In the genomic region with DNA sequence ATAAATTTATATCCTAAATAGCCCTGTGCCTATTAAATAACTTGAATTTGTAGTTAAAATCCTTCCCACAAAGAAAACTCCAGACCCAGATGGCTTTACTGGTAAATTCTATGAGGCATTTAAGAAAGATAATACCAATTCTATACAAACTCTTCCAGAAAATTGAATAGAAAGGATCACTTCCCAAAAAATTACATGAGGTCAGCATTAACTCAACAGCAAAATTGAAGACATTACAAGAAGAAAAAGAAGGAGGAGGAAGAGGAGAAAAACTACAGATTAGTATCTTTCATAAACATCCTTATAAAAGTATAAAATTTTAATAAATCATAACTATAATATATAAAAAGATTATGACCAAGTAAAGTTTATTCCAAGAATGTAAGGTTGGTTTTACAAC, we compare ENCODE assay signal across 1 cellular context.
TF ChIP-seq lines count a peak whose summit lies in the region.

No MANE protein-coding gene starts in this region.

TF ChIP-seq in HepG2, 621 proteins besides CTCF, POLR2A, EP300 and RAD21 (continued from another document):
- TF ChIP-seq, protein P1, sequence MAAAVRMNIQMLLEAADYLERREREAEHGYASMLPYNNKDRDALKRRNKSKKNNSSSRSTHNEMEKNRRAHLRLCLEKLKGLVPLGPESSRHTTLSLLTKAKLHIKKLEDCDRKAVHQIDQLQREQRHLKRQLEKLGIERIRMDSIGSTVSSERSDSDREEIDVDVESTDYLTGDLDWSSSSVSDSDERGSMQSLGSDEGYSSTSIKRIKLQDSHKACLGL (CRISPR knock-in tag; IDR thresholded peaks at IDR 0.05), result no peak
- TF ChIP-seq, protein P2, sequence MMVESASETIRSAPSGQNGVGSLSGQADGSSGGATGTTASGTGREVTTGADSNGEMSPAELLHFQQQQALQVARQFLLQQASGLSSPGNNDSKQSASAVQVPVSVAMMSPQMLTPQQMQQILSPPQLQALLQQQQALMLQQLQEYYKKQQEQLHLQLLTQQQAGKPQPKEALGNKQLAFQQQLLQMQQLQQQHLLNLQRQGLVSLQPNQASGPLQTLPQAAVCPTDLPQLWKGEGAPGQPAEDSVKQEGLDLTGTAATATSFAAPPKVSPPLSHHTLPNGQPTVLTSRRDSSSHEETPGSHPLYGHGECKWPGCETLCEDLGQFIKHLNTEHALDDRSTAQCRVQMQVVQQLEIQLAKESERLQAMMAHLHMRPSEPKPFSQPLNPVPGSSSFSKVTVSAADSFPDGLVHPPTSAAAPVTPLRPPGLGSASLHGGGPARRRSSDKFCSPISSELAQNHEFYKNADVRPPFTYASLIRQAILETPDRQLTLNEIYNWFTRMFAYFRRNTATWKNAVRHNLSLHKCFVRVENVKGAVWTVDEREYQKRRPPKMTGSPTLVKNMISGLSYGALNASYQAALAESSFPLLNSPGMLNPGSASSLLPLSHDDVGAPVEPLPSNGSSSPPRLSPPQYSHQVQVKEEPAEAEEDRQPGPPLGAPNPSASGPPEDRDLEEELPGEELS (CRISPR knock-in tag; IDR thresholded peaks at IDR 0.05), result no peak
- TF ChIP-seq MAFF (IDR thresholded peaks at IDR 0.05; ENCODE audit: low read depth, low read length), result peak; percentile 74
- no peak for TF ChIP-seq STAG1 (CRISPR knock-in tag; IDR thresholded peaks at IDR 0.05)
